9 cellular contexts compared by ENCODE assay signal in genomic region chr2:148817210-148817708, GRCh38. TPM values are rescaled to one million over a fixed set of nuclear protein-coding genes. Genes with fewer than 3 reads are reported as not detected.
DNase-seq lines count a peak whose midpoint lies in the region; FAIRE-seq and TF ChIP-seq lines count a peak whose summit lies in the region.
"Had no signal": no experiment of that assay in that cellular context is flagged by ENCODE, and none has a peak within 500 bp of the region (broad histone marks: within the 10 kb centered on the region; RNA-seq: fewer than 3 reads in every experiment).

No MANE protein-coding gene starts in this region.

- H3K36me3 Mint-ChIP-seq in activated CD4-positive, alpha-beta memory T cell treated with anti-CD3 and anti-CD28 coated beads for 36 hours = no peaks in the 10 kb centered on the region

- intact Hi-C loops in activated CD4-positive, alpha-beta memory T cell treated with anti-CD3 and anti-CD28 coated beads for 36 hours (cut with micrococcal nuclease) = no loop called here

- H3K4me1 Mint-ChIP-seq in activated CD4-positive, alpha-beta memory T cell treated with anti-CD3 and anti-CD28 coated beads for 36 hours (ENCODE audit: low read depth) = peaks cover 22% of the 10 kb centered on the region

- peak overlapping the region; percentile 33 for H3K4me3 Mint-ChIP-seq in activated CD4-positive, alpha-beta memory T cell treated with anti-CD3 and anti-CD28 coated beads for 36 hours

- H3K36me3 ChIP-seq in right atrium auricular region = no peaks in the 10 kb centered on the region
- H3K36me3 ChIP-seq in stomach smooth muscle (ENCODE audit: control insufficient read depth in 2 of 2, insufficient read depth in 2 of 2, low read length in 2 of 2) = no peaks in the 10 kb centered on the region

- H3K9me3 ChIP-seq in right atrium auricular region = no peaks in the 10 kb centered on the region
- H3K9me3 ChIP-seq in stomach smooth muscle (ENCODE audit: control insufficient read depth in 2 of 2, low read length in 2 of 2) = no peaks in the 10 kb centered on the region

- H3K27me3 ChIP-seq in right atrium auricular region (no peaks in the 10 kb centered on the region), stomach smooth muscle (ENCODE audit: control insufficient read depth in 1 of 2, insufficient read depth in 2 of 2, low read length in 2 of 2) (no peaks in the 10 kb centered on the region)

- CTCF ChIA-PET in activated CD4-positive, alpha-beta memory T cell treated with anti-CD3 and anti-CD28 coated beads for 36 hours (lab: Charles Lee) = interaction anchor here (0.6 to 1.2 kb wide), 3 partner anchors 13 to 200 kb away, joined by 3 read pairs; no protein-coding TSS in a partner anchor

- peaks cover 0 to 16% of the 10 kb centered on the region in 2 donors for H3K4me1 ChIP-seq in right atrium auricular region
- peaks cover 8% of the 10 kb centered on the region for H3K4me1 ChIP-seq in stomach smooth muscle (ENCODE audit: control insufficient read depth, insufficient read depth, low read length)

- H3K4me3 ChIP-seq in right atrium auricular region = peak overlapping the region; percentile 5 to 25
- peak overlapping the region; percentile 58 to 64 for H3K4me3 ChIP-seq in stomach smooth muscle (ENCODE audit: low read length in 2 of 2)

- peak; percentile 50 for DNase-seq in activated CD8-positive, alpha-beta memory T cell treated with anti-CD3 and anti-CD28 coated beads for 24 hours
- no peak for DNase-seq in activated CD8-positive, alpha-beta memory T cell treated with anti-CD3 and anti-CD28 coated beads, Interleukin-2, amount 50 U/mL, for 4 hours
- DNase-seq in activated CD4-positive, alpha-beta memory T cell treated with anti-CD3 and anti-CD28 coated beads for 36 hours = no peak
- DNase-seq in right atrium auricular region (ENCODE audit: low spot score) (no peak), epidermal melanocyte (ENCODE audit: insufficient read length, low spot score) (no peak), urothelium cell line (ENCODE audit: low spot score) (no peak), MV-4-11 (lab: John Stamatoyannopoulos, UW) (no peak)

- POLR2A ChIA-PET in activated CD4-positive, alpha-beta memory T cell treated with anti-CD3 and anti-CD28 coated beads for 36 hours (lab: Charles Lee) = interaction anchor here (1.4 kb wide), 1 partner anchor 59 kb away, joined by 3 read pairs; no protein-coding TSS in a partner anchor

- H3K27ac Mint-ChIP-seq in activated CD4-positive, alpha-beta memory T cell treated with anti-CD3 and anti-CD28 coated beads for 36 hours = no peak overlapping the region

- FAIRE-seq in urothelium cell line (lab: Jason Lieb, UNC) = no peak

- H3K27me3 Mint-ChIP-seq in activated CD4-positive, alpha-beta memory T cell treated with anti-CD3 and anti-CD28 coated beads for 36 hours = peaks cover 12% of the 10 kb centered on the region

- H3K27ac ChIP-seq in right atrium auricular region = no peak overlapping the region
- no peak overlapping the region for H3K27ac ChIP-seq in stomach smooth muscle (ENCODE audit: low read length)
- H3K27ac ChIP-seq: C4-2B had no signal

- H3K9me3 Mint-ChIP-seq in activated CD4-positive, alpha-beta memory T cell treated with anti-CD3 and anti-CD28 coated beads for 36 hours = no peaks in the 10 kb centered on the region

- H3K9ac ChIP-seq in stomach smooth muscle (ENCODE audit: low read length in 2 of 2) = peak overlapping the region in 1 of 2 donors; percentile 42

- TF ChIP-seq CTCF in right atrium auricular region (IDR thresholded peaks at IDR 0.05) = no peak

RNA-seq across cellular contexts. Expression of gene KIF5C, which starts 57.8 kb away (rescaled TPM):
- total RNA-seq in activated CD4-positive, alpha-beta memory T cell treated with anti-CD3 and anti-CD28 coated beads for 36 hours = 10 to 100 TPM; 25.2 to 30.8 TPM
- 1 to 10 TPM; 1.6 to 2.2 TPM for total RNA-seq in right atrium auricular region

Comparison
In these comparisons a context has a peak if more than half of its experiments do, and no peak if none do; other contexts are left out.
1. RNA of gene KIF5C, which starts 57.8 kb away (total RNA-seq): 25.2 to 30.8 TPM in activated CD4-positive, alpha-beta memory T cell treated with anti-CD3 and anti-CD28 coated beads for 36 hours; 1.6 to 2.2 TPM in right atrium auricular region; every median in the first group is over 4 times any median in the second.